In genomic region chr7:5553298-5553877, GRCh38 we compare ENCODE assay signal across 1 cellular context.
A peak's percentile ranks its signal among the peaks of the same experiment; 100 is the strongest.
TF ChIP-seq lines count a peak whose summit lies in the region.

No MANE protein-coding gene starts in this region.

TF ChIP-seq in HCT116, 20 proteins besides CTCF, POLR2A, EP300 and RAD21:
- no peak for TF ChIP-seq REST (IDR thresholded peaks at IDR 0.05; ENCODE audit: low read depth)
- peak; percentile 40 for TF ChIP-seq YY1 (IDR thresholded peaks at IDR 0.05; ENCODE audit: extremely low read depth, insufficient replicate concordance, low read depth, low read length)
- TF ChIP-seq POLR2AphosphoS5 (IDR thresholded peaks at IDR 0.05; ENCODE audit: low read depth, low read length), result peak; percentile 54; the same call in 1 of the 2 replicates
